ENCODE assay signal across 21 cellular contexts in genomic region chr4:11343536-11343935, GRCh38.
"Had no signal": no experiment of that assay in that cellular context is flagged by ENCODE, and none has a peak within 500 bp of the region (broad histone marks: within the 10 kb centered on the region; RNA-seq: fewer than 3 reads in every experiment).

No MANE protein-coding gene starts in this region.

- H3K9me3 ChIP-seq: heart right ventricle, pancreas, prostate gland, right lobe of liver, tibial nerve had no signal

- H3K9me3 Mint-ChIP-seq: immature natural killer cell; naive B cell; nephron; stimulated activated effector memory CD8-positive, alpha-beta T cell treated with anti-CD3 and anti-CD28 coated beads, Interleukin-12 subunit alpha, Interleukin-12 subunit beta, amount 100 ng/mL, for 72 hours; stimulated activated naive CD8-positive, alpha-beta T cell treated with anti-CD3 and anti-CD28 coated beads, Interleukin-15, Interleukin-2, amounts not matched to agents 100 ng/mL and 50 ng/mL, for 24 hours had no signal

- H3K4me3 Mint-ChIP-seq: immature natural killer cell; naive B cell; nephron; stimulated activated effector memory CD8-positive, alpha-beta T cell treated with anti-CD3 and anti-CD28 coated beads, Interleukin-12 subunit alpha, Interleukin-12 subunit beta, amount 100 ng/mL, for 72 hours; stimulated activated naive CD8-positive, alpha-beta T cell treated with anti-CD3 and anti-CD28 coated beads, Interleukin-15, Interleukin-2, amounts not matched to agents 100 ng/mL and 50 ng/mL, for 24 hours had no signal

- H3K4me1 Mint-ChIP-seq: immature natural killer cell; stimulated activated effector memory CD8-positive, alpha-beta T cell treated with anti-CD3 and anti-CD28 coated beads, Interleukin-12 subunit alpha, Interleukin-12 subunit beta, amount 100 ng/mL, for 72 hours had no signal

- H3K27me3 ChIP-seq: pancreas, right lobe of liver, tibial nerve had no signal

- DNase-seq: effector CD4-positive, alpha-beta T cell; heart right ventricle; hypothalamus; immature natural killer cell; kidney; left colon; left ventricle myocardium superior; mesenchymal stem cell; naive B cell; occipital lobe; pancreas; right lobe of liver; stimulated activated CD4-positive, alpha-beta T cell treated with anti-CD3 and anti-CD28 coated beads, Interleukin-4, amount 100 ng/mL, for 1 hour; stimulated activated CD8-positive, alpha-beta memory T cell treated with anti-CD3 and anti-CD28 coated beads, Interleukin-4, amount 100 ng/mL, for 48 hours had no signal

- H3K4me1 ChIP-seq: heart right ventricle, pancreas, prostate gland, right lobe of liver, tibial nerve had no signal

- H3K4me3 ChIP-seq: coronary artery, heart right ventricle, lung, pancreas, prostate gland, right lobe of liver, tibial nerve had no signal

- H3K27ac Mint-ChIP-seq: immature natural killer cell; nephron; stimulated activated effector memory CD8-positive, alpha-beta T cell treated with anti-CD3 and anti-CD28 coated beads, Interleukin-12 subunit alpha, Interleukin-12 subunit beta, amount 100 ng/mL, for 72 hours; stimulated activated naive CD8-positive, alpha-beta T cell treated with anti-CD3 and anti-CD28 coated beads, Interleukin-15, Interleukin-2, amounts not matched to agents 100 ng/mL and 50 ng/mL, for 24 hours had no signal

- H3K36me3 ChIP-seq: heart right ventricle, pancreas, prostate gland, right lobe of liver, tibial nerve had no signal

- H3K27me3 Mint-ChIP-seq: naive B cell; stimulated activated naive CD8-positive, alpha-beta T cell treated with anti-CD3 and anti-CD28 coated beads, Interleukin-15, Interleukin-2, amounts not matched to agents 100 ng/mL and 50 ng/mL, for 24 hours had no signal

- H3K36me3 Mint-ChIP-seq: immature natural killer cell; naive B cell; stimulated activated effector memory CD8-positive, alpha-beta T cell treated with anti-CD3 and anti-CD28 coated beads, Interleukin-12 subunit alpha, Interleukin-12 subunit beta, amount 100 ng/mL, for 72 hours had no signal
